ENCODE assay signal across 8 cellular contexts in genomic region chr20:23205656-23206055, GRCh38.
A peak's percentile ranks its signal among the peaks of the same experiment; 100 is the strongest.
DNase-seq lines count a peak whose midpoint lies in the region; ATAC-seq and TF ChIP-seq lines count a peak whose summit lies in the region.

No MANE protein-coding gene starts in this region.

- H3F3A ChIP-seq in neural progenitor cell (ENCODE audit: low read depth) = peaks cover 22% of the 10 kb centered on the region

- H3K4me2 ChIP-seq in neural progenitor cell = peak overlapping the region; percentile 61

- H3K9ac ChIP-seq in adipocyte (ENCODE audit: low read length) (peak overlapping the region; percentile 48), neural progenitor cell (no peak overlapping the region)

- H3K27me3 ChIP-seq in adipocyte (replicated peaks; ENCODE audit: control insufficient read depth, insufficient read depth, low read length) (no peaks in the 10 kb centered on the region), neural progenitor cell (peaks cover 94% of the 10 kb centered on the region)

- H3K4me3 ChIP-seq in AG10803 (ENCODE audit: low read length) = no peak overlapping the region
- H3K4me3 ChIP-seq in adipocyte (ENCODE audit: low read length) = peak overlapping the region; percentile 38
- peak overlapping the region; percentile 6 for H3K4me3 ChIP-seq in neural progenitor cell

- no peak for TF ChIP-seq CTCF in AG10803 (conservative IDR thresholded peaks at IDR 0.05; ENCODE audit: low read length)
- TF ChIP-seq CTCF in glutamatergic neuron (IDR thresholded peaks at IDR 0.05; ENCODE audit: partially characterized antibody, unreplicated experiment) = no peak
- TF ChIP-seq CTCF in neural progenitor cell (IDR thresholded peaks at IDR 0.05) = no peak

- H3K4me1 ChIP-seq in adipocyte (ENCODE audit: control insufficient read depth, insufficient read depth, low read length) (peaks cover 31% of the 10 kb centered on the region), neural progenitor cell (peaks cover 24% of the 10 kb centered on the region)

- no peak overlapping the region for H3K4me3 Mint-ChIP-seq in glutamatergic neuron (ENCODE audit: unreplicated experiment)
- no peak overlapping the region for H3K4me3 Mint-ChIP-seq in neural progenitor cell

- no peak overlapping the region for H3K27ac Mint-ChIP-seq in glutamatergic neuron (ENCODE audit: unreplicated experiment)
- H3K27ac Mint-ChIP-seq in neural progenitor cell = no peak overlapping the region

- no peaks in the 10 kb centered on the region for H3K9me3 ChIP-seq in adipocyte (ENCODE audit: control insufficient read depth, low read length)
- no peaks in the 10 kb centered on the region for H3K9me3 ChIP-seq in neural progenitor cell (ENCODE audit: low read depth)

- H3K27ac ChIP-seq in neural progenitor cell = no peak overlapping the region

- H3K79me2 ChIP-seq in neural progenitor cell (ENCODE audit: low read depth) = no peaks in the 10 kb centered on the region

- H3K4me1 Mint-ChIP-seq in glutamatergic neuron (ENCODE audit: low read depth, unreplicated experiment) = peaks cover 15% of the 10 kb centered on the region
- peaks cover 25% of the 10 kb centered on the region for H3K4me1 Mint-ChIP-seq in neural progenitor cell

- H3K36me3 Mint-ChIP-seq in glutamatergic neuron (ENCODE audit: unreplicated experiment) (no peaks in the 10 kb centered on the region), neural progenitor cell (no peaks in the 10 kb centered on the region)

- ATAC-seq in GM18498 (IDR thresholded peaks at IDR 0.05; ENCODE audit: unreplicated experiment) (no peak), GM19351 (IDR thresholded peaks at IDR 0.05; ENCODE audit: unreplicated experiment) (no peak)

- no peak overlapping the region for H2AFZ ChIP-seq in neural progenitor cell (replicated peaks)

- DNase-seq in AG10803 (ENCODE audit: low read depth) (peak; percentile 68), adipocyte (ENCODE audit: low read depth) (peak; percentile 64), glutamatergic neuron (peak; percentile 35), neural progenitor cell (ENCODE audit: low spot score) (peak; percentile 72), DMS79 treated with DMSO at 0.1 percent for 48 hours (lab: John Stamatoyannopoulos, UW) (no peak), UCSD-AML1 (lab: John Stamatoyannopoulos, UW; ENCODE audit: unreplicated experiment) (no peak)

- H3K27me3 Mint-ChIP-seq in glutamatergic neuron (ENCODE audit: unreplicated experiment) (peaks cover 1% of the 10 kb centered on the region), neural progenitor cell (ENCODE audit: insufficient read depth, low read depth) (peaks cover 6% of the 10 kb centered on the region)

- H4K20me1 ChIP-seq in neural progenitor cell (ENCODE audit: low read depth) = peaks cover 9% of the 10 kb centered on the region

- H3K9me3 Mint-ChIP-seq in glutamatergic neuron (ENCODE audit: unreplicated experiment) = peaks cover 3% of the 10 kb centered on the region
- peaks cover 3% of the 10 kb centered on the region for H3K9me3 Mint-ChIP-seq in neural progenitor cell

- H3K36me3 ChIP-seq in adipocyte (ENCODE audit: control insufficient read depth, insufficient read depth, low read length, severe bottlenecking) (no peaks in the 10 kb centered on the region), neural progenitor cell (no peaks in the 10 kb centered on the region)

Comparison
In these comparisons a context has a peak if more than half of its experiments do, and no peak if none do; other contexts are left out.
1. DNase-seq: peak in AG10803 (single experiment), adipocyte (single experiment), glutamatergic neuron (single experiment) and neural progenitor cell (single experiment); none in DMS79 treated with DMSO at 0.1 percent for 48 hours (single experiment) and UCSD-AML1 (single experiment).